Comparison of ENCODE assay signal across 22 cellular contexts in genomic region chr11:73114835-73115220, GRCh38. TPM values are rescaled to one million over a fixed set of nuclear protein-coding genes. Genes with fewer than 3 reads are reported as not detected.
A peak's percentile ranks its signal among the peaks of the same experiment; 100 is the strongest.
DNase-seq lines count a peak whose midpoint lies in the region; ATAC-seq, FAIRE-seq and TF ChIP-seq lines count a peak whose summit lies in the region.
"Had no signal": no experiment of that assay in that cellular context is flagged by ENCODE, and none has a peak within 500 bp of the region (broad histone marks: within the 10 kb centered on the region; RNA-seq: fewer than 3 reads in every experiment).

No MANE protein-coding gene starts in this region.

- DNase-seq in GM12892 (ENCODE audit: insufficient read length) (no peak), bronchial epithelial cell (ENCODE audit: low read depth) (peak; percentile 31), memory B cell (ENCODE audit: low spot score in 2 of 2) (no peak), HK-2 (ENCODE audit: unreplicated experiment) (no peak), iPS-NIHi7 (ENCODE audit: extremely low spot score) (no peak), SHP77 (lab: John Stamatoyannopoulos, UW) (no peak)
- no peak for DNase-seq in stimulated activated naive B cell treated with anti-CD40 and anti-IgM and Interleukin-4, amounts not matched to agents 10 μg/mL and 1 μg/mL and 100 μg/mL, for 72 hours
- DNase-seq: EL, GF-D8, GOT3, MV-4-11, NCI-H1694, NCI-H2081, NCI-H2171, NCI-H345, NCI-H524, NCI-H82, Right ventricle myocardium superior had no signal

- H3K4me1 Mint-ChIP-seq in memory B cell: peaks cover 40% of the 10 kb centered on the region
- H3K4me1 Mint-ChIP-seq in stimulated activated naive B cell treated with anti-CD40 and anti-IgM and Interleukin-4, amounts not matched to agents 10 μg/mL and 1 μg/mL and 100 μg/mL, for 72 hours: peaks cover 43 to 73% of the 10 kb centered on the region in 2 donors

- no peak for TF ChIP-seq POLR2A in GM12892 (IDR thresholded peaks at IDR 0.05; ENCODE audit: low read depth, low read length)

- H3K4me3 Mint-ChIP-seq in memory B cell: no peak overlapping the region
- H3K4me3 Mint-ChIP-seq in stimulated activated naive B cell treated with anti-CD40 and anti-IgM and Interleukin-4, amounts not matched to agents 10 μg/mL and 1 μg/mL and 100 μg/mL, for 72 hours: no peak overlapping the region
- H3K4me3 Mint-ChIP-seq: CD14-positive monocyte had no signal

- no peaks in the 10 kb centered on the region for H3K36me3 ChIP-seq in bronchial epithelial cell (ENCODE audit: control insufficient read depth, insufficient read depth, low read length)

- H3K27me3 Mint-ChIP-seq in memory B cell: no peaks in the 10 kb centered on the region
- no peaks in the 10 kb centered on the region for H3K27me3 Mint-ChIP-seq in stimulated activated naive B cell treated with anti-CD40 and anti-IgM and Interleukin-4, amounts not matched to agents 10 μg/mL and 1 μg/mL and 100 μg/mL, for 72 hours
- H3K27me3 Mint-ChIP-seq: IgD-negative memory B cell had no signal

- peaks cover 11% of the 10 kb centered on the region for H3K9me3 Mint-ChIP-seq in memory B cell
- H3K9me3 Mint-ChIP-seq in stimulated activated naive B cell treated with anti-CD40 and anti-IgM and Interleukin-4, amounts not matched to agents 10 μg/mL and 1 μg/mL and 100 μg/mL, for 72 hours: peaks cover 19 to 26% of the 10 kb centered on the region in 2 donors

- FAIRE-seq in GM12892 (lab: Jason Lieb, UNC): peak; percentile 48
- no peak for FAIRE-seq in bronchial epithelial cell (lab: Jason Lieb, UNC)
- FAIRE-seq: A204.1 had no signal

- no peaks in the 10 kb centered on the region for H3K27me3 ChIP-seq in bronchial epithelial cell (ENCODE audit: control insufficient read depth, insufficient read depth, low read length)

- no peak for TF ChIP-seq CTCF in bronchial epithelial cell (IDR thresholded peaks at IDR 0.05; ENCODE audit: insufficient read depth, low read length, severe bottlenecking)

- H3K4me3 ChIP-seq in bronchial epithelial cell (ENCODE audit: low read depth, low read length): no peak overlapping the region

- H3K36me3 Mint-ChIP-seq in memory B cell: peaks cover 43% of the 10 kb centered on the region
- peaks cover 51 to 75% of the 10 kb centered on the region in 2 donors for H3K36me3 Mint-ChIP-seq in stimulated activated naive B cell treated with anti-CD40 and anti-IgM and Interleukin-4, amounts not matched to agents 10 μg/mL and 1 μg/mL and 100 μg/mL, for 72 hours

- peak overlapping the region; percentile 33 for H3K27ac Mint-ChIP-seq in memory B cell
- peak overlapping the region; percentile 56 for H3K27ac Mint-ChIP-seq in stimulated activated naive B cell treated with anti-CD40 and anti-IgM and Interleukin-4, amounts not matched to agents 10 μg/mL and 1 μg/mL and 100 μg/mL, for 72 hours

- no peak for ATAC-seq in memory B cell (ENCODE audit: low read depth)
- no peak for ATAC-seq in stimulated activated naive B cell treated with anti-CD40 and anti-IgM and Interleukin-4, amounts not matched to agents 10 μg/mL and 1 μg/mL and 100 μg/mL, for 72 hours (replicated peaks)
- ATAC-seq: HCT116 had no signal

RNA-seq across cellular contexts. Expression of gene FCHSD2, which starts 27.3 kb away (rescaled TPM):
- 70.2 TPM for polyA plus RNA-seq in GM12892 (2012; ENCODE audit: missing spikeins)
- total RNA-seq in bronchial epithelial cell: 3.6 and 10.0 TPM in 2 replicates
